In genomic region chr2:96753661-96754282, GRCh38 we compare ENCODE assay signal across 36 cellular contexts.
"Had no signal": no experiment of that assay in that cellular context is flagged by ENCODE, and none has a peak within 500 bp of the region (broad histone marks: within the 10 kb centered on the region; RNA-seq: fewer than 3 reads in every experiment).

No MANE protein-coding gene starts in this region.

- H3K4me3 Mint-ChIP-seq: activated B cell treated with CpG ODN at 0.5 μM for 24 hours; activated CD4-positive, alpha-beta memory T cell treated with anti-CD3 and anti-CD28 coated beads for 36 hours; activated naive CD8-positive, alpha-beta T cell treated with anti-CD3 and anti-CD28 coated beads for 36 hours; activated T-helper 17 cell treated with anti-CD3 and anti-CD28 coated beads, Interleukin-2, amount 50 U/mL, for 72 hours had no signal

- H3K27me3 ChIP-seq: ascending aorta, MG63 had no signal

- H3K27ac ChIP-seq: ascending aorta, RWPE1, VCaP had no signal

- H3K4me3 ChIP-seq: ascending aorta, MG63 had no signal

- H3K4me1 ChIP-seq: ascending aorta had no signal

- H3K36me3 Mint-ChIP-seq: activated CD4-positive, alpha-beta memory T cell treated with anti-CD3 and anti-CD28 coated beads for 36 hours; activated naive CD8-positive, alpha-beta T cell treated with anti-CD3 and anti-CD28 coated beads for 36 hours had no signal

- H3K27ac Mint-ChIP-seq: activated B cell treated with CpG ODN at 0.5 μM for 24 hours; activated CD4-positive, alpha-beta memory T cell treated with anti-CD3 and anti-CD28 coated beads for 36 hours; activated naive CD8-positive, alpha-beta T cell treated with anti-CD3 and anti-CD28 coated beads for 36 hours; activated T-helper 17 cell treated with anti-CD3 and anti-CD28 coated beads, Interleukin-2, amount 50 U/mL, for 72 hours had no signal

- H3K4me1 Mint-ChIP-seq: activated B cell treated with CpG ODN at 0.5 μM for 24 hours; activated naive CD8-positive, alpha-beta T cell treated with anti-CD3 and anti-CD28 coated beads for 36 hours; activated T-helper 17 cell treated with anti-CD3 and anti-CD28 coated beads, Interleukin-2, amount 50 U/mL, for 72 hours had no signal

- ATAC-seq: activated T-helper 17 cell treated with anti-CD3 and anti-CD28 coated beads, Interleukin-2, amount 50 U/mL, for 72 hours; PC-3 had no signal

- H3K36me3 ChIP-seq: ascending aorta, MG63 had no signal

- H3K9me3 Mint-ChIP-seq: activated B cell treated with CpG ODN at 0.5 μM for 24 hours; activated CD4-positive, alpha-beta memory T cell treated with anti-CD3 and anti-CD28 coated beads for 36 hours; activated naive CD8-positive, alpha-beta T cell treated with anti-CD3 and anti-CD28 coated beads for 36 hours; activated T-helper 17 cell treated with anti-CD3 and anti-CD28 coated beads, Interleukin-2, amount 50 U/mL, for 72 hours had no signal

- DNase-seq: activated B cell treated with CpG ODN at 0.5 μM for 24 hours; activated CD4-positive, alpha-beta memory T cell treated with anti-CD3 and anti-CD28 coated beads for 36 hours; activated CD4-positive, alpha-beta T cell treated with anti-CD3 and anti-CD28 coated beads for 4 hours; activated CD4-positive, alpha-beta T cell treated with anti-CD3 and anti-CD28 coated beads, Interleukin-2, amount 50 U/mL, for 1 hour; activated CD4-positive, CD25-positive, alpha-beta regulatory T cell treated with anti-CD3 and anti-CD28 coated beads, Interleukin-2, amount 50 U/mL, for 72 hours; activated CD8-positive, alpha-beta memory T cell treated with anti-CD3 and anti-CD28 coated beads, Interleukin-2, amount 50 U/mL, for 4 hours; activated effector memory CD4-positive, alpha-beta T cell treated with anti-CD3 and anti-CD28 coated beads, Interleukin-2, amount 50 U/mL, for 16 hours; activated naive CD4-positive, alpha-beta T cell; activated naive CD4-positive, alpha-beta T cell treated with anti-CD3 and anti-CD28 coated beads, Interleukin-2, amount 50 U/mL, for 16 hours; activated naive CD8-positive, alpha-beta T cell treated with anti-CD3 and anti-CD28 coated beads for 36 hours; activated T-cell treated with anti-CD3 and anti-CD28 coated beads for 4 hours; activated T-cell treated with anti-CD3 and anti-CD28 coated beads, Interleukin-2, amount 50 U/mL, for 48 hours; amniotic stem cell; caudate nucleus; Karpas-422; KBM-7; MG63; NCI-H1092; NCI-H1436 treated with DMSO at 0.1 percent for 48 hours; NCI-H1694 treated with DMSO at 0.1 percent for 48 hours; NCI-H2029; NCI-H2171; NCI-H510A; NCI-H526; NCI-H748 treated with DMSO at 0.1 percent for 48 hours; NK-92 treated with Interleukin-12 subunit alpha and Interleukin-12 subunit beta, amount 100 ng/mL, for 24 hours; PC-3; Right ventricle myocardium superior; SW 1271; T-helper 1 cell; T-helper 2 cell; T-helper 9 cell had no signal

- H3K27me3 Mint-ChIP-seq: activated B cell treated with CpG ODN at 0.5 μM for 24 hours; activated CD4-positive, alpha-beta memory T cell treated with anti-CD3 and anti-CD28 coated beads for 36 hours; activated naive CD8-positive, alpha-beta T cell treated with anti-CD3 and anti-CD28 coated beads for 36 hours; activated T-helper 17 cell treated with anti-CD3 and anti-CD28 coated beads, Interleukin-2, amount 50 U/mL, for 72 hours had no signal

- H3K9me3 ChIP-seq: ascending aorta, MG63 had no signal
